Comparison of ENCODE assay signal across 8 cellular contexts in the genomic region with DNA sequence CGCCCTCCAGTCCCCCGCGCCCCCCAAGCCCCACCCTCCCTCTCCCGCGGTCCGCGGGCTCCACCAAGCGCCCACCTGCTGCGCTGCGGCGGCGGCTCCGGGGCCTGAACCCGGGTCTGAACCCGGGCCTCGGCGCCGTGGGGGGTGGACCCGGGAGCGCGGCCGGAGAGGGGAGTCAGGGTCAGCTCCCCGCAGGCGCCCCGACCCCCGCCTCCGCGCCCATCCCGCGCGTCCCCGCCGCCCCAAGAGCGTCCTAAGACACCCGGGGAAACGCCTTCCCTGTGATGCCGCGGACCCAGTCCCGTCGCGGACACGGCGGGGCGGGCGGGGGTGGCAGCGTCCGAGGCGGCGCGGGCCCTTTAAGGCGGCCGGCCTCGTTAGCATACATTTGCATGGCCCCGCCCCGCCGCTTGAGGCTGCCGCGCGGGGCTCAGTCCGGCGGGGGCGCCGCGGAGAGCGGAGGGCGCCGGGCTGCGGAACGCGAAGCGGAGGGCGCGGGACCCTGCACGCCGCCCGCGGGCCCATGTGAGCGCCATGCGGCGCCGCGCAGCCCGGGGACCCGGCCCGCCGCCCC. TPM values are rescaled to one million over a fixed set of nuclear protein-coding genes. Genes with fewer than 3 reads are reported as not detected.
DNase-seq lines count a peak whose midpoint lies in the region; ATAC-seq and TF ChIP-seq lines count a peak whose summit lies in the region.

Gene MMP17, plus strand, starts transcription at position 433 of the 574 bp plus-strand sequence. Its CDS starts 102 bp downstream, at position 535.

- CTCF ChIA-PET in activated CD4-positive, alpha-beta T cell treated with anti-CD3 and anti-CD28 coated beads for 36 hours (lab: Charles Lee), result no interaction called here
- CTCF ChIA-PET in PC-9 (lab: Charles Lee), result no interaction called here
- CTCF ChIA-PET in mammary epithelial cell (lab: Charles Lee; ENCODE audit: low non-redundant PET), result no interaction called here

- H3K4me1 ChIP-seq in PC-9 (replicated peaks; ENCODE audit: insufficient read depth), result peaks cover 14% of the 10 kb centered on the region
- H3K4me1 ChIP-seq in mammary epithelial cell (ENCODE audit: insufficient read depth, low read length), result peaks cover 42% of the 10 kb centered on the region

- BruUV-seq in PC-9 (replicated peaks; lab: Mats Ljungman, UMichigan) (no TSS peak), mammary epithelial cell (replicated peaks; lab: Mats Ljungman, UMichigan) (no TSS peak)

- peak; percentile 63 for ATAC-seq in activated CD4-positive, alpha-beta T cell treated with anti-CD3 and anti-CD28 coated beads for 36 hours
- ATAC-seq in HG02588 (IDR thresholded peaks at IDR 0.05; ENCODE audit: unreplicated experiment), result peak; percentile 51
- peak; percentile 71 to 78 for ATAC-seq in stimulated activated naive B cell treated with anti-CD40 and anti-IgM and Interleukin-4, amounts not matched to agents 10 μg/mL and 1 μg/mL and 100 μg/mL, for 72 hours (replicated peaks)

- no peaks in the 10 kb centered on the region for H3K9me3 Mint-ChIP-seq in activated CD4-positive, alpha-beta T cell treated with anti-CD3 and anti-CD28 coated beads for 36 hours (ENCODE audit: low read depth)
- H3K9me3 Mint-ChIP-seq in stimulated activated naive B cell treated with anti-CD40 and anti-IgM and Interleukin-4, amounts not matched to agents 10 μg/mL and 1 μg/mL and 100 μg/mL, for 72 hours, result no peaks in the 10 kb centered on the region

- no peaks in the 10 kb centered on the region for H3K9me2 ChIP-seq in PC-9 (ENCODE audit: insufficient read depth)

- H3K4me1 Mint-ChIP-seq in activated CD4-positive, alpha-beta T cell treated with anti-CD3 and anti-CD28 coated beads for 36 hours, result peaks cover 11% of the 10 kb centered on the region
- H3K4me1 Mint-ChIP-seq in stimulated activated naive B cell treated with anti-CD40 and anti-IgM and Interleukin-4, amounts not matched to agents 10 μg/mL and 1 μg/mL and 100 μg/mL, for 72 hours, result peaks cover 28 to 42% of the 10 kb centered on the region in 2 donors

- no peaks in the 10 kb centered on the region for H3K36me3 Mint-ChIP-seq in activated CD4-positive, alpha-beta T cell treated with anti-CD3 and anti-CD28 coated beads for 36 hours (ENCODE audit: low read depth)
- H3K36me3 Mint-ChIP-seq in stimulated activated naive B cell treated with anti-CD40 and anti-IgM and Interleukin-4, amounts not matched to agents 10 μg/mL and 1 μg/mL and 100 μg/mL, for 72 hours, result no peaks in the 10 kb centered on the region

- H3K27me3 ChIP-seq in PC-9 (ENCODE audit: insufficient read depth, low read depth) (peaks cover 18% of the 10 kb centered on the region), mammary epithelial cell (ENCODE audit: insufficient read depth, low read length) (no peaks in the 10 kb centered on the region)

- intact Hi-C loops in activated CD4-positive, alpha-beta T cell treated with anti-CD3 and anti-CD28 coated beads for 36 hours (cut with DNase I, micrococcal nuclease), result loop anchor here in 1 of 2 experiments (1.0 to 2.0 kb wide), 3 partner anchors 117 to 219 kb away; partner anchors contain the start of genes EP400 and SFSWAP
- intact Hi-C loops in PC-9 (cut with micrococcal nuclease; ENCODE audit: unreplicated experiment), result loop anchor here (10.0 kb wide), 1 partner anchor 223 kb away; no protein-coding TSS in a partner anchor
- intact Hi-C loops in mammary epithelial cell (cut with micrococcal nuclease), result loop anchor here (1.0 to 5.0 kb wide), 2 partner anchors 116 to 1009 kb away; partner anchors contain the start of gene SFSWAP

- H4K20me1 ChIP-seq in PC-9 (ENCODE audit: insufficient read depth), result no peaks in the 10 kb centered on the region
- no peaks in the 10 kb centered on the region for H4K20me1 ChIP-seq in mammary epithelial cell (ENCODE audit: insufficient read depth, low read length)

- H2AFZ ChIP-seq in PC-9 (peak within 1 kb of the TSS; percentile 46; the same call in 1 of the 2 replicates), mammary epithelial cell (ENCODE audit: low read depth, low read length) (peak within 1 kb of the TSS; percentile 74)

- DNase-seq in activated CD4-positive, alpha-beta T cell treated with anti-CD3 and anti-CD28 coated beads for 36 hours, result peak; percentile 57
- no peak for DNase-seq in activated CD4-positive, alpha-beta T cell treated with anti-CD3 and anti-CD28 coated beads for 1 hour
- DNase-seq in PC-9 (peak in 1 of 2 experiments; percentile 42), mammary epithelial cell (peak; percentile 34), islet precursor cell (peak; percentile 85), NCI-H2081 treated with DMSO at 0.1 percent for 48 hours (lab: John Stamatoyannopoulos, UW) (no peak)
- DNase-seq in stimulated activated naive B cell treated with anti-CD40 and anti-IgM and Interleukin-4, amounts not matched to agents 10 μg/mL and 1 μg/mL and 100 μg/mL, for 72 hours, result peak; percentile 43

- H3K36me3 ChIP-seq in PC-9 (ENCODE audit: low read depth), result no peaks in the 10 kb centered on the region
- H3K36me3 ChIP-seq in mammary epithelial cell (ENCODE audit: insufficient read depth, low read length), result no peaks in the 10 kb centered on the region

- POLR2A ChIA-PET in activated CD4-positive, alpha-beta T cell treated with anti-CD3 and anti-CD28 coated beads for 36 hours (lab: Charles Lee), result no interaction called here
- POLR2A ChIA-PET in PC-9 (lab: Charles Lee; ENCODE audit: unreplicated experiment), result no interaction called here

- no peak for TF ChIP-seq CTCF in PC-9 (conservative IDR thresholded peaks at IDR 0.05)
- TF ChIP-seq CTCF in mammary epithelial cell (conservative IDR thresholded peaks at IDR 0.05 in 1 of 2, IDR thresholded peaks at IDR 0.05 in 1 of 2; ENCODE audit: extremely low read depth in 1 of 2, insufficient read depth in 1 of 2, low read depth in 1 of 2, low read length in 2 of 2), result no peak

- in situ Hi-C loops in mammary epithelial cell (cut with MboI; ENCODE audit: low sequenced_read_pairs in 2 of 2), result no loop called here

- H3K9me3 ChIP-seq in PC-9 (ENCODE audit: insufficient read depth, low read depth) (no peaks in the 10 kb centered on the region), mammary epithelial cell (replicated peaks; ENCODE audit: insufficient read depth, low read length) (no peaks in the 10 kb centered on the region)

- no CpG with 5 or more reads among the region's 86 CpGs for WGBS in mammary epithelial cell (ENCODE audit: low coverage, missing lambda C conversion rate)

- H3K79me2 ChIP-seq in PC-9 (ENCODE audit: low read depth), result no peaks in the 10 kb centered on the region
- no peaks in the 10 kb centered on the region for H3K79me2 ChIP-seq in mammary epithelial cell (ENCODE audit: insufficient read depth, low read length)

- H3K4me3 Mint-ChIP-seq in activated CD4-positive, alpha-beta T cell treated with anti-CD3 and anti-CD28 coated beads for 36 hours, result peak within 1 kb of the TSS; percentile 33
- H3K4me3 Mint-ChIP-seq in stimulated activated naive B cell treated with anti-CD40 and anti-IgM and Interleukin-4, amounts not matched to agents 10 μg/mL and 1 μg/mL and 100 μg/mL, for 72 hours, result peak within 1 kb of the TSS; percentile 88 to 90

- dilution Hi-C loops in mammary epithelial cell (cut with HindIII; ENCODE audit: low sequenced_read_pairs), result no loop called here

- H3K27me3 Mint-ChIP-seq in activated CD4-positive, alpha-beta T cell treated with anti-CD3 and anti-CD28 coated beads for 36 hours, result peaks cover 43% of the 10 kb centered on the region
- H3K27me3 Mint-ChIP-seq in stimulated activated naive B cell treated with anti-CD40 and anti-IgM and Interleukin-4, amounts not matched to agents 10 μg/mL and 1 μg/mL and 100 μg/mL, for 72 hours, result peaks cover 0 to 4% of the 10 kb centered on the region in 2 donors

- H3K9ac ChIP-seq in mammary epithelial cell (ENCODE audit: insufficient read depth, low read length), result no peak within 1 kb of the TSS

- H3K27ac ChIP-seq in PC-9 (no peak within 1 kb of the TSS), mammary epithelial cell (ENCODE audit: insufficient read depth, low read depth, low read length) (no peak within 1 kb of the TSS)

- peak within 1 kb of the TSS; percentile 87 for H3K4me2 ChIP-seq in PC-9
- H3K4me2 ChIP-seq in mammary epithelial cell (ENCODE audit: insufficient read depth, low read depth, low read length), result peak within 1 kb of the TSS; percentile 91

- peak within 1 kb of the TSS; percentile 45; the same call in 1 of the 2 replicates for H3K4me3 ChIP-seq in PC-9
- peak within 1 kb of the TSS; percentile 32 to 67 (median 51) for H3K4me3 ChIP-seq in mammary epithelial cell (replicated peaks in 1 of 3; ENCODE audit: insufficient read depth in 1 of 3, low read depth in 2 of 3, low read length in 3 of 3)

- H3F3A ChIP-seq in PC-9 (ENCODE audit: insufficient read depth, low read depth), result peaks cover 39% of the 10 kb centered on the region

- no peak within 1 kb of the TSS for H3K27ac Mint-ChIP-seq in activated CD4-positive, alpha-beta T cell treated with anti-CD3 and anti-CD28 coated beads for 36 hours
- H3K27ac Mint-ChIP-seq in stimulated activated naive B cell treated with anti-CD40 and anti-IgM and Interleukin-4, amounts not matched to agents 10 μg/mL and 1 μg/mL and 100 μg/mL, for 72 hours, result peak within 1 kb of the TSS; percentile 80

RNA-seq across cellular contexts. Expression of gene MMP17, which starts in this region (rescaled TPM):
- total RNA-seq in activated CD4-positive, alpha-beta T cell treated with anti-CD3 and anti-CD28 coated beads for 36 hours, result not detected
- total RNA-seq in PC-9 (2021) (3.3 and 5.4 TPM in 2 replicates), mammary epithelial cell (10 to 100 TPM in 1 of 2 donors, under 1 TPM in 1; 0.50 to 11.3 TPM)
- polyA plus RNA-seq in mammary epithelial cell, result 8.1 TPM
- polyA minus RNA-seq in mammary epithelial cell, result 0.57 TPM

Comparison
In these comparisons a context has a peak if more than half of its experiments do, and no peak if none do; other contexts are left out.
1. Peak in DNase-seq and ATAC-seq in activated CD4-positive, alpha-beta T cell treated with anti-CD3 and anti-CD28 coated beads for 36 hours; RNA of the gene not detected or under 1 TPM.
2. DNase-seq: peak in mammary epithelial cell (single experiment), islet precursor cell (single experiment) and stimulated activated naive B cell treated with anti-CD40 and anti-IgM and Interleukin-4, amounts not matched to agents 10 μg/mL and 1 μg/mL and 100 μg/mL, for 72 hours (single experiment); none in activated CD4-positive, alpha-beta T cell treated with anti-CD3 and anti-CD28 coated beads for 1 hour (single experiment) and NCI-H2081 treated with DMSO at 0.1 percent for 48 hours (single experiment).
3. Peak in every context shown above with its lines, with median percentiles within 50 percentile points of each other: ATAC-seq.